Comparison of ENCODE assay signal across 9 cellular contexts in genomic region chr6:134177753-134178229, GRCh38.
DNase-seq lines count a peak whose midpoint lies in the region; TF ChIP-seq lines count a peak whose summit lies in the region.
"Had no signal": no experiment of that assay in that cellular context is flagged by ENCODE, and none has a peak within 500 bp of the region (broad histone marks: within the 10 kb centered on the region; RNA-seq: fewer than 3 reads in every experiment).

No MANE protein-coding gene starts in this region.

- intact Hi-C loops in esophagus squamous epithelium (cut with DNase I) = loop anchor here (10.0 kb wide), 1 partner anchor 327 kb away; no protein-coding TSS in a partner anchor
- intact Hi-C loops in posterior cingulate gyrus (cut with DNase I) = loop anchor here (2.0 to 10.0 kb wide), 4 partner anchors 75 to 463 kb away; no protein-coding TSS in a partner anchor

- DNase-seq in H7 = no peak
- DNase-seq in SKM-1 treated with dmso at 0.1 percent for 144 hours (lab: John Stamatoyannopoulos, UW; ENCODE audit: unreplicated experiment) = peak; percentile 51
- no peak for DNase-seq in esophagus squamous epithelium (lab: John Stamatoyannopoulos, UW)
- no peak for DNase-seq in retinal pigment epithelial cell (ENCODE audit: low read depth)
- no peak for DNase-seq in pons (ENCODE audit: low spot score)
- no peak for DNase-seq in posterior cingulate gyrus
- DNase-seq in NCI-H748 (lab: John Stamatoyannopoulos, UW; ENCODE audit: unreplicated experiment) = no peak
- DNase-seq in GM10248 (ENCODE audit: extremely low spot score) = no peak

- H3K4me3 ChIP-seq in H7 (ENCODE audit: insufficient read depth, low read depth, low read length) = peak overlapping the region; percentile 21
- H3K4me3 ChIP-seq in esophagus squamous epithelium = peak overlapping the region; percentile 20 to 63 (median 45)
- H3K4me3 ChIP-seq in retinal pigment epithelial cell (ENCODE audit: low read length) = peak overlapping the region; percentile 61

- H3K4me1 ChIP-seq in esophagus squamous epithelium = peaks cover 10 to 43% (median 24%) of the 10 kb centered on the region in 3 donors

- H3K9me3 ChIP-seq in esophagus squamous epithelium = no peaks in the 10 kb centered on the region

- no peak for TF ChIP-seq CTCF in esophagus squamous epithelium (IDR thresholded peaks at IDR 0.05)
- TF ChIP-seq CTCF in retinal pigment epithelial cell (conservative IDR thresholded peaks at IDR 0.05; ENCODE audit: low read depth, low read length) = no peak
- no peak for TF ChIP-seq CTCF in GM10248 (IDR thresholded peaks at IDR 0.05; ENCODE audit: control extremely low read depth, extremely low read depth, low read depth, missing control alignments)

- peak overlapping the region; percentile 77 to 99 (median 98) for H3K27ac ChIP-seq in esophagus squamous epithelium
- H3K27ac ChIP-seq: VCaP had no signal

- POLR2A ChIA-PET in GM10248 (lab: Yijun Ruan, JAX) = no interaction called here

- H3K27me3 ChIP-seq in H7 (ENCODE audit: control insufficient read depth, insufficient read depth, low read length) = peaks cover 7% of the 10 kb centered on the region
- H3K27me3 ChIP-seq in esophagus squamous epithelium = no peaks in the 10 kb centered on the region

- H3K36me3 ChIP-seq in H7 (replicated peaks; ENCODE audit: control insufficient read depth, insufficient read depth, low read length) (peaks cover 3% of the 10 kb centered on the region; the same call in 1 of the 2 replicates), esophagus squamous epithelium (peaks cover 0 to 10% (median 10%) of the 10 kb centered on the region in 3 donors)

- TF ChIP-seq POLR2A in esophagus squamous epithelium (IDR thresholded peaks at IDR 0.05) = no peak

- WGBS in esophagus squamous epithelium, 2 donors = 14 to 47% methylated on average over 10 to 11 of the region's 12 CpGs

- CTCF ChIA-PET in GM10248 (lab: Yijun Ruan, JAX) = interaction anchor here (1.0 to 6.6 kb wide), 24 partner anchors 10 to 793 kb away, joined by 3 to 66 read pairs (median 4); no protein-coding TSS in a partner anchor
